In the genomic region with DNA sequence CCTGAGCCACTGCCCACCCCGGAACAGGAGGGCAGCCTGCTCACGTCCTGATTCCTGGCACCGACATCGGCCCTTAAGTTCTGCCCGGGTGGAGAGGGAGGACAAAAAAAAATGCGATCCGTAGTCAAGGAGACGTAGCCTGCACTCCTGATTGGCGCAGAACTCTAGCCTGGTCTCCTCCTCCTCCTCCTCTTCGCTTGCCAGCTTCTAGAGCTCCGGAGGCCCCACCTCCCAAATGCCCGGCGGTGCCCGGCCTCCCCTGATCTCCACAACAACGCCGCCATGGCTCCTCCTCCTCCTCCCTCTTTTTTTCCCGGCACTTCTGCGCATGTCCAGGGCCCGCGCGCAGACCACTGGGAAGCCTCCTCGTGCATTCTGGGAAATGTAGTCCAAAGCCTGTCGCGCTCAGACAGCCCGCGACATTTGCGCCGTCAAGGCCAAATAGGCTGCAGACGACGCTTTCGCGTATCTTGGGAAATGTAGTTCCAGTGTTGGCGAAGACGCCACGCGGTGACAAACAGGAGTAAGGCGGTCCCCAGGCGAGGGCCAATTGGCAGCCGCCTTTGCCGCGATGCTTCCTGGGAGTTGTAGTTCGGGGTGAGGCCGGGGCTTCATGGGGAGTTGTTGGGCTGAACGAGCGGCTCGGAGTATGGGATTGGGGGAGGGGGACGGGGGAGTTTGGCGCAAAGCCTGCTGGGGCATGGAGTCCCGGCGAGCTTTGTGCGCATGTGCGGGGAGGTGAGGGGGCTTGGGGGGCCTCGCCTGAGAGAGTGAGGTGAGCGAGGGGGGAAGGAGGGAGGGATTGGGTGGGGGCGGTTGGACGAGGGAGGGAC, we compare ENCODE assay signal across 8 cellular contexts. TPM values are rescaled to one million over a fixed set of nuclear protein-coding genes. Genes with fewer than 3 reads are reported as not detected.
DNase-seq lines count a peak whose midpoint lies in the region; ATAC-seq and TF ChIP-seq lines count a peak whose summit lies in the region.

A gene (plus strand): TSS at position 705 of the 833 bp plus-strand sequence. CDS start 5,625 bp downstream, outside the sequence.

- H3K36me3 ChIP-seq in left lung = no peaks in the 10 kb centered on the region

- ATAC-seq in GM19395 (IDR thresholded peaks at IDR 0.05; ENCODE audit: unreplicated experiment) (peak; percentile 89), HG03565 (IDR thresholded peaks at IDR 0.05; ENCODE audit: unreplicated experiment) (peak; percentile 91), left lung (peak; percentile 86)

- H3K9me3 ChIP-seq in left lung = no peaks in the 10 kb centered on the region

- TF ChIP-seq CTCF in C4-2B (conservative IDR thresholded peaks at IDR 0.05) = no peak
- no peak for TF ChIP-seq CTCF in left lung (IDR thresholded peaks at IDR 0.05)

- H3K27me3 ChIP-seq in left lung = no peaks in the 10 kb centered on the region

- intact Hi-C loops in left lung (cut with DNase I) = no loop called here

- DNase-seq in NCI-H774 (lab: John Stamatoyannopoulos, UW) = peak; percentile 99
- peak; percentile 98 to 99 for DNase-seq in activated CD4-positive, alpha-beta T cell treated with anti-CD3 and anti-CD28 coated beads, Interleukin-2, amount 50 U/mL, for 48 hours
- peak; percentile 99 for DNase-seq in dermis blood vessel endothelial cell
- peak; percentile 97 to 99 for DNase-seq in left lung
- peak; percentile 94 to 98 for DNase-seq in stimulated activated CD4-positive, alpha-beta T cell treated with anti-CD3 and anti-CD28 coated beads, Interleukin-2, amount 100 ng/mL, for 48 hours

- H3K4me3 ChIP-seq in left lung = peak within 1 kb of the TSS; percentile 51 to 58

- H3K4me1 ChIP-seq in left lung = peaks cover 6 to 63% of the 10 kb centered on the region in 2 donors

- H3K27ac ChIP-seq in C4-2B (peak within 1 kb of the TSS; percentile 93), left lung (peak within 1 kb of the TSS; percentile 91 to 95)

RNA-seq across cellular contexts. Expression of the gene that starts here (rescaled TPM):
- total RNA-seq in dermis blood vessel endothelial cell (22.6 and 26.3 TPM in 2 replicates), left lung (10 to 100 TPM; 35.4 to 36.8 TPM)

Comparison
In these comparisons a context has a peak if more than half of its experiments do, and no peak if none do; other contexts are left out.
1. Peak in every context shown above with its lines: DNase-seq, ATAC-seq, H3K4me3 ChIP-seq and H3K27ac ChIP-seq.